ENCODE assay signal across 38 cellular contexts in the genomic region with DNA sequence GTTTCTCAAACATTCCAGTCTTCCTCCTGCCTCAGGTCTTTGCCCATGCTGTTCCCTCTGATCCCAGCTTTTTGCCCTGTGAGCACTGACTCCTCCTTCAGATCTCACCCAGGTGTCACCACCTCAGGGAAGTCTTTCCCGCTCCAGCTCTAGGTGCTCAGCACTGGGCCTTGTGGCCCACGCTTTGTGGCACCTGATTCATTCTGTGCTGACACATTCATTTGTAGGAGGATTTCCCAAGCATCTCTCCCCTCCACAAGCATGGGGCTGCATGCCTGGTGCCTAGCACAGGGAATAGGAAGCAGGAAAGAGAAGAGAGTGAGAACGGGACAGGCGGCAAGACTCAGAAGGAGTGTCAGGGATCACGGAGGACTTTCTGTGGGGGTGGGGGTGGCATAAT. TPM values are rescaled to one million over a fixed set of nuclear protein-coding genes. Genes with fewer than 3 reads are reported as not detected.
"Had no signal": no experiment of that assay in that cellular context is flagged by ENCODE, and none has a peak within 500 bp of the region (broad histone marks: within the 10 kb centered on the region; RNA-seq: fewer than 3 reads in every experiment).

No MANE protein-coding gene starts in this region.

- H3K27ac ChIP-seq: KMS-11 had no signal

- H3K36me3 ChIP-seq: MG63 had no signal

- DNase-seq: Karpas-422, Kasumi-1, KG1, MG63, MM.1S, MV-4-11, NCI-H1048, NCI-H1092, NCI-H1092 treated with DMSO at 0.1 percent for 48 hours, NCI-H1105, NCI-H1105 treated with DMSO at 0.1 percent for 48 hours, NCI-H1417, NCI-H1417 treated with DMSO at 0.1 percent for 48 hours, NCI-H1436, NCI-H1436 treated with DMSO at 0.1 percent for 48 hours, NCI-H146, NCI-H1694, NCI-H1694 treated with DMSO at 0.1 percent for 48 hours, NCI-H187, NCI-H187 treated with DMSO at 0.1 percent for 48 hours, NCI-H1930, NCI-H2029, NCI-H2029 treated with DMSO at 0.1 percent for 48 hours, NCI-H2081, NCI-H2081 treated with DMSO at 0.1 percent for 48 hours, NCI-H2107, NCI-H2171, NCI-H2171 treated with DMSO at 0.1 percent for 48 hours, NCI-H2227 treated with DMSO at 0.1 percent for 48 hours, NCI-H226, NCI-H345, NCI-H446, NCI-H446 treated with DMSO at 0.1 percent for 48 hours had no signal

- H3K4me3 ChIP-seq: MG63 had no signal

- H3K9me3 ChIP-seq: MG63 had no signal

RNA-seq across cellular contexts. Expression of a gene that starts 17.6 kb away (rescaled TPM):
- total RNA-seq: LHCN-M2, M059J, MCF 10A, NCI-H460 had no signal
